8 cellular contexts compared by ENCODE assay signal in genomic region chr5:69560587-69561431, GRCh38. TPM values are rescaled to one million over a fixed set of nuclear protein-coding genes. Genes with fewer than 3 reads are reported as not detected.
DNase-seq lines count a peak whose midpoint lies in the region; ATAC-seq and TF ChIP-seq lines count a peak whose summit lies in the region.
"Not testable (repeated sequence)": the region's sequence is repeated elsewhere in the genome, so short reads cannot be mapped to it uniquely, and the experiment has no call there.

No MANE protein-coding gene starts in this region.

- H3K4me2 ChIP-seq in H9 (ENCODE audit: insufficient read depth, insufficient read length, low read length) = not testable (repeated sequence)
- H3K4me2 ChIP-seq in PC-3 (ENCODE audit: low read length) (peak overlapping the region; percentile 69), skeletal muscle satellite cell (ENCODE audit: low read length) (peak overlapping the region; percentile 64)

- H3K23ac ChIP-seq in H9 (ENCODE audit: insufficient read length, low read depth, low read length) = not testable (repeated sequence)

- not testable (repeated sequence) for H3K14ac ChIP-seq in H9 (ENCODE audit: insufficient read depth, low read length)

- not testable (repeated sequence) for H3K4me1 ChIP-seq in BE2C; H9 (ENCODE audit: insufficient read depth, low read length); PC-3 (ENCODE audit: insufficient read depth, low read length); mucosa of descending colon (ENCODE audit: low read depth); skeletal muscle satellite cell (ENCODE audit: control insufficient read depth, insufficient read depth, low read length)

- peak overlapping the region; percentile 68 to 76 for H3K4me3 Mint-ChIP-seq in H9
- peak overlapping the region; percentile 77 for H3K4me3 Mint-ChIP-seq in activated T-cell treated with anti-CD3 and anti-CD28 coated beads, Interleukin-2, amount 50 U/mL, for 24 hours
- H3K4me3 Mint-ChIP-seq in chondrocyte (ENCODE audit: unreplicated experiment) = peak overlapping the region; percentile 66

- not testable (repeated sequence) for H2AK5ac ChIP-seq in H9 (ENCODE audit: insufficient read length, low read length)

- not testable (repeated sequence) for H2BK12ac ChIP-seq in H9 (ENCODE audit: insufficient read length, low read depth, low read length)

- H2AFZ ChIP-seq in H9 (ENCODE audit: low read length); PC-3 (ENCODE audit: low read length): not testable (repeated sequence)

- not testable (repeated sequence) for H2BK120ac ChIP-seq in H9 (ENCODE audit: low read depth, low read length, poor library complexity, severe bottlenecking)

- H3K27ac Mint-ChIP-seq in H9; activated T-cell treated with anti-CD3 and anti-CD28 coated beads, Interleukin-2, amount 50 U/mL, for 24 hours: not testable (repeated sequence)
- peak overlapping the region; percentile 17 for H3K27ac Mint-ChIP-seq in chondrocyte (ENCODE audit: unreplicated experiment)

- H4K5ac ChIP-seq in H9 (ENCODE audit: insufficient read length, low read depth, low read length) = not testable (repeated sequence)

- intact Hi-C loops in PC-3 (cut with micrococcal nuclease); left cardiac atrium (cut with DNase I); mucosa of descending colon (cut with DNase I, micrococcal nuclease): not testable (repeated sequence)

- not testable (repeated sequence) for H2BK5ac ChIP-seq in H9 (ENCODE audit: insufficient read length, low read length)

- H4K20me1 ChIP-seq in H9 (ENCODE audit: control insufficient read depth, insufficient read depth, insufficient read length); PC-3 (ENCODE audit: low read length): not testable (repeated sequence)

- H3K4me3 ChIP-seq in BE2C (ENCODE audit: low read depth, low read length) = peak overlapping the region; percentile 42
- peak overlapping the region; percentile 60 for H3K4me3 ChIP-seq in PC-3 (ENCODE audit: low read length)
- H3K4me3 ChIP-seq in mucosa of descending colon = not testable (repeated sequence)
- peak overlapping the region; percentile 58 for H3K4me3 ChIP-seq in skeletal muscle satellite cell (ENCODE audit: low read length)

- not testable (repeated sequence) for H3K27ac ChIP-seq in H9 (ENCODE audit: insufficient read length, low read depth, low read length); PC-3 (ENCODE audit: low read length)

- ATAC-seq in PC-3 (peak; percentile 17), left cardiac atrium (peak; percentile 6 to 31), mucosa of descending colon (peak; percentile 23)

- CTCF ChIA-PET in PC-3 (lab: Charles Lee) = not testable (repeated sequence)

- H3K4me1 Mint-ChIP-seq in H9; activated T-cell treated with anti-CD3 and anti-CD28 coated beads, Interleukin-2, amount 50 U/mL, for 24 hours (ENCODE audit: low read depth); chondrocyte (ENCODE audit: low read depth): not testable (repeated sequence)

- WGBS in H9 (ENCODE audit: extremely low coverage, insufficient read length, low lambda C conversion rate) = no CpG with 5 or more reads among the region's 31 CpGs

- H3T11ph ChIP-seq in H9 (ENCODE audit: low read length) = not testable (repeated sequence)

- not testable (repeated sequence) for H3K27me3 Mint-ChIP-seq in H9 (ENCODE audit: low read depth); activated T-cell treated with anti-CD3 and anti-CD28 coated beads, Interleukin-2, amount 50 U/mL, for 24 hours; chondrocyte (ENCODE audit: low read depth)

- not testable (repeated sequence) for H4K8ac ChIP-seq in H9 (replicated peaks; ENCODE audit: insufficient read length, low read depth, low read length)

- not testable (repeated sequence) for TF ChIP-seq CTCF in BE2C (IDR thresholded peaks at IDR 0.05; ENCODE audit: low read depth, low read length); H9 (conservative IDR thresholded peaks at IDR 0.05); PC-3 (conservative IDR thresholded peaks at IDR 0.05; ENCODE audit: low read depth, low read length); chondrocyte (IDR thresholded peaks at IDR 0.05); mucosa of descending colon (IDR thresholded peaks at IDR 0.05)

- DNase-seq in BE2C; PC-3; activated T-cell treated with anti-CD3 and anti-CD28 coated beads, Interleukin-2, amount 50 U/mL, for 24 hours; chondrocyte (ENCODE audit: low spot score); left cardiac atrium: not testable (repeated sequence)
- DNase-seq in H9 (peak; percentile 4), mucosa of descending colon (peak in 1 of 3 donors; percentile 35)

- not testable (repeated sequence) for H3K9me3 ChIP-seq in BE2C; H9 (ENCODE audit: control insufficient read depth, low read depth, low read length); PC-3 (ENCODE audit: low read length); mucosa of descending colon; skeletal muscle satellite cell (replicated peaks; ENCODE audit: low read length)

- not testable (repeated sequence) for H3K36me3 ChIP-seq in BE2C; PC-3 (ENCODE audit: low read depth, low read length); mucosa of descending colon (ENCODE audit: low read depth); skeletal muscle satellite cell (ENCODE audit: insufficient read depth, low read length)

- not testable (repeated sequence) for H3F3A ChIP-seq in PC-3 (ENCODE audit: low read length, unreplicated experiment)

- not testable (repeated sequence) for H3K56ac ChIP-seq in H9 (ENCODE audit: insufficient read length, low read depth, low read length)

- not testable (repeated sequence) for H4K91ac ChIP-seq in H9 (ENCODE audit: insufficient read length, low read depth, low read length)

- not testable (repeated sequence) for H3K36me3 Mint-ChIP-seq in H9 (ENCODE audit: insufficient read depth in 1 of 3, low read depth in 3 of 3); chondrocyte (ENCODE audit: low read depth)
- H3K36me3 Mint-ChIP-seq in activated T-cell treated with anti-CD3 and anti-CD28 coated beads, Interleukin-2, amount 50 U/mL, for 24 hours (ENCODE audit: low read depth) = peaks cover 11% of the 10 kb centered on the region

- H3K9me2 ChIP-seq in PC-3 (replicated peaks; ENCODE audit: low read length) = not testable (repeated sequence)

- not testable (repeated sequence) for H2BK20ac ChIP-seq in H9 (ENCODE audit: low read depth, low read length, poor library complexity, severe bottlenecking)

- H3K79me2 ChIP-seq in H9 (ENCODE audit: insufficient read depth, low read length); PC-3 (ENCODE audit: low read length): not testable (repeated sequence)

- BruUV-seq in PC-3 (replicated peaks; lab: Mats Ljungman, UMichigan) = not testable (repeated sequence)

- POLR2A ChIA-PET in PC-3 (lab: Charles Lee; ENCODE audit: unreplicated experiment) = not testable (repeated sequence)

- not testable (repeated sequence) for H3K4ac ChIP-seq in H9 (ENCODE audit: low read depth, low read length)

- not testable (repeated sequence) for H3K18ac ChIP-seq in H9 (ENCODE audit: insufficient read length, low read depth, low read length)

- H3K9ac ChIP-seq in H9 (ENCODE audit: extremely low read depth, insufficient read length, low read length) = not testable (repeated sequence)
- H3K9ac ChIP-seq in PC-3 (ENCODE audit: low read length) (peak overlapping the region; percentile 22; the same call in 1 of the 2 replicates), skeletal muscle satellite cell (ENCODE audit: low read depth, low read length) (peak overlapping the region; percentile 41)

- H3K79me1 ChIP-seq in H9 (ENCODE audit: insufficient read depth, low read depth, low read length, poor library complexity, severe bottlenecking) = not testable (repeated sequence)

- not testable (repeated sequence) for H3K27me3 ChIP-seq in BE2C; H9 (ENCODE audit: insufficient read depth, low read length); PC-3 (ENCODE audit: low read length); skeletal muscle satellite cell (ENCODE audit: control insufficient read depth, insufficient read depth, low read length)

- H3K23me2 ChIP-seq in H9 (ENCODE audit: insufficient read length, low read depth, low read length, poor library complexity, severe bottlenecking) = not testable (repeated sequence)

- not testable (repeated sequence) for H2BK15ac ChIP-seq in H9 (ENCODE audit: low read depth, low read length)

- H3K9me3 Mint-ChIP-seq in H9; activated T-cell treated with anti-CD3 and anti-CD28 coated beads, Interleukin-2, amount 50 U/mL, for 24 hours; chondrocyte (ENCODE audit: low read depth): not testable (repeated sequence)

RNA-seq across cellular contexts. Expression of gene GTF2H2C, which starts 0.8 kb away (rescaled TPM):
- 27.6 TPM for polyA plus RNA-seq in BE2C (2012; ENCODE audit: insufficient read depth, insufficient read length, low read depth)
- total RNA-seq in H9 (2021) = 61.0 and 63.6 TPM in 2 replicates
- total RNA-seq in PC-3 (2014; rRNA removed) = 14.0 and 15.4 TPM in 2 replicates
- total RNA-seq in chondrocyte = 24.6 to 38.5 TPM (median 25.5 TPM) in 3 replicates
- 10 to 100 TPM; 14.6 to 17.0 TPM for total RNA-seq in left cardiac atrium
- 10 to 100 TPM; 25.7 to 39.1 (median 26.4) TPM for total RNA-seq in mucosa of descending colon
- 38.5 and 47.4 TPM in 2 replicates for total RNA-seq in skeletal muscle satellite cell (2012; rRNA removed)
